ENCODE assay signal across 1 cellular context in the genomic region with DNA sequence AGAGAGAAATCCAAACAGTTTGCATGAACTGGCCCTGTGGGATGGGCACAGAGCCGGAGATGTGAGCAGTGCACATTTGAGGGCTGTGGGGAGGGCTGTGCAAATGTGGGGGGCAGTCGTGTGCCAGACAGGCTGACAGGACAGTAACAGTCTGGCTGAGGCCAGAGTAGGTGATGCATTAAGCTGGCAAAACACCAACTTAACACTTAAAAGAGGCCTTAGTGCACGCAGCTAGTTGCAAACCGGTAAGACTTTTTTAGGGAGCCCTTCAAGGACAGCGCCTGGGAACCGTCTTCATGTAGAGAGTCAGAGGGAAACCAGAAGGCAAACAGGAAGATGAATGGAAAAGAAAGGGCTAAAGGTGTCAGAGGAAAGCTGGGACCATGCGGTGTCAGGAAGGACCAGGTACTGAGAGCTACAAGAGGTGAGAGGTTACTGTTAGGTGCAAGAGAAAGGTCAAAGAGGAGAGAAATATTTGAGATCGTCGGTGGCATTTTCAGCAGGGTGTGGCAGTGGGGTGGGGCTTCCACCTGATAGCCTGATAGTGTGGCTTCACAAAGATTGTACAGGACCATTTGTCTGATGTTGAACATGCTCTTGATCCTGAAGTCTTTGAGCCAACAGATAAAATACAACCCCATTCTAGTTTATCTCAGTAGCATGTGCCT.
TF ChIP-seq lines count a peak whose summit lies in the region.

No MANE protein-coding gene starts in this region.

TF ChIP-seq in K562, 482 proteins besides CTCF, POLR2A, EP300 and RAD21 (continued from another document and continues in another):
- TF ChIP-seq CBFA2T3 (IDR thresholded peaks at IDR 0.05): 0 out of 2 replicates have a peak, but pooled peaks have one; percentile 10
- TF ChIP-seq CREB1 (IDR thresholded peaks at IDR 0.05): no peak
- TF ChIP-seq CREB1 (CRISPR knock-in tag; IDR thresholded peaks at IDR 0.05): no peak
- peak; percentile 38 for TF ChIP-seq NFIC (IDR thresholded peaks at IDR 0.05)
- TF ChIP-seq SMARCE1 (IDR thresholded peaks at IDR 0.05): peak; percentile 41; the same call in 1 of the 2 replicates
- TF ChIP-seq, protein P1, sequence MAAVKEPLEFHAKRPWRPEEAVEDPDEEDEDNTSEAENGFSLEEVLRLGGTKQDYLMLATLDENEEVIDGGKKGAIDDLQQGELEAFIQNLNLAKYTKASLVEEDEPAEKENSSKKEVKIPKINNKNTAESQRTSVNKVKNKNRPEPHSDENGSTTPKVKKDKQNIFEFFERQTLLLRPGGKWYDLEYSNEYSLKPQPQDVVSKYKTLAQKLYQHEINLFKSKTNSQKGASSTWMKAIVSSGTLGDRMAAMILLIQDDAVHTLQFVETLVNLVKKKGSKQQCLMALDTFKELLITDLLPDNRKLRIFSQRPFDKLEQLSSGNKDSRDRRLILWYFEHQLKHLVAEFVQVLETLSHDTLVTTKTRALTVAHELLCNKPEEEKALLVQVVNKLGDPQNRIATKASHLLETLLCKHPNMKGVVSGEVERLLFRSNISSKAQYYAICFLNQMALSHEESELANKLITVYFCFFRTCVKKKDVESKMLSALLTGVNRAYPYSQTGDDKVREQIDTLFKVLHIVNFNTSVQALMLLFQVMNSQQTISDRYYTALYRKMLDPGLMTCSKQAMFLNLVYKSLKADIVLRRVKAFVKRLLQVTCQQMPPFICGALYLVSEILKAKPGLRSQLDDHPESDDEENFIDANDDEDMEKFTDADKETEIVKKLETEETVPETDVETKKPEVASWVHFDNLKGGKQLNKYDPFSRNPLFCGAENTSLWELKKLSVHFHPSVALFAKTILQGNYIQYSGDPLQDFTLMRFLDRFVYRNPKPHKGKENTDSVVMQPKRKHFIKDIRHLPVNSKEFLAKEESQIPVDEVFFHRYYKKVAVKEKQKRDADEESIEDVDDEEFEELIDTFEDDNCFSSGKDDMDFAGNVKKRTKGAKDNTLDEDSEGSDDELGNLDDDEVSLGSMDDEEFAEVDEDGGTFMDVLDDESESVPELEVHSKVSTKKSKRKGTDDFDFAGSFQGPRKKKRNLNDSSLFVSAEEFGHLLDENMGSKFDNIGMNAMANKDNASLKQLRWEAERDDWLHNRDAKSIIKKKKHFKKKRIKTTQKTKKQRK (IDR thresholded peaks at IDR 0.05; ENCODE audit: borderline replicate concordance, low read depth, low read length): no peak
- TF ChIP-seq MTA1 (IDR thresholded peaks at IDR 0.05; ENCODE audit: borderline replicate concordance): 0 out of 2 replicates have a peak, but pooled peaks have one; percentile 35
- TF ChIP-seq EP400 (IDR thresholded peaks at IDR 0.05): 0 out of 2 replicates have a peak, but pooled peaks have one; percentile 27
- TF ChIP-seq, protein P2, sequence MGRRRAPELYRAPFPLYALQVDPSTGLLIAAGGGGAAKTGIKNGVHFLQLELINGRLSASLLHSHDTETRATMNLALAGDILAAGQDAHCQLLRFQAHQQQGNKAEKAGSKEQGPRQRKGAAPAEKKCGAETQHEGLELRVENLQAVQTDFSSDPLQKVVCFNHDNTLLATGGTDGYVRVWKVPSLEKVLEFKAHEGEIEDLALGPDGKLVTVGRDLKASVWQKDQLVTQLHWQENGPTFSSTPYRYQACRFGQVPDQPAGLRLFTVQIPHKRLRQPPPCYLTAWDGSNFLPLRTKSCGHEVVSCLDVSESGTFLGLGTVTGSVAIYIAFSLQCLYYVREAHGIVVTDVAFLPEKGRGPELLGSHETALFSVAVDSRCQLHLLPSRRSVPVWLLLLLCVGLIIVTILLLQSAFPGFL (CRISPR knock-in tag; IDR thresholded peaks at IDR 0.05): 0 out of 2 replicates have a peak, but pooled peaks have one; percentile 65
- TF ChIP-seq CHD1 (IDR thresholded peaks at IDR 0.05; ENCODE audit: low read length): no peak
- TF ChIP-seq RUNX1 (IDR thresholded peaks at IDR 0.05; ENCODE audit: low read depth): no peak
- peak in 1 of 2 experiments; percentile 47; a peak in 1 of 4 replicates for TF ChIP-seq HDAC1 (IDR thresholded peaks at IDR 0.05)
- TF ChIP-seq, protein P3, sequence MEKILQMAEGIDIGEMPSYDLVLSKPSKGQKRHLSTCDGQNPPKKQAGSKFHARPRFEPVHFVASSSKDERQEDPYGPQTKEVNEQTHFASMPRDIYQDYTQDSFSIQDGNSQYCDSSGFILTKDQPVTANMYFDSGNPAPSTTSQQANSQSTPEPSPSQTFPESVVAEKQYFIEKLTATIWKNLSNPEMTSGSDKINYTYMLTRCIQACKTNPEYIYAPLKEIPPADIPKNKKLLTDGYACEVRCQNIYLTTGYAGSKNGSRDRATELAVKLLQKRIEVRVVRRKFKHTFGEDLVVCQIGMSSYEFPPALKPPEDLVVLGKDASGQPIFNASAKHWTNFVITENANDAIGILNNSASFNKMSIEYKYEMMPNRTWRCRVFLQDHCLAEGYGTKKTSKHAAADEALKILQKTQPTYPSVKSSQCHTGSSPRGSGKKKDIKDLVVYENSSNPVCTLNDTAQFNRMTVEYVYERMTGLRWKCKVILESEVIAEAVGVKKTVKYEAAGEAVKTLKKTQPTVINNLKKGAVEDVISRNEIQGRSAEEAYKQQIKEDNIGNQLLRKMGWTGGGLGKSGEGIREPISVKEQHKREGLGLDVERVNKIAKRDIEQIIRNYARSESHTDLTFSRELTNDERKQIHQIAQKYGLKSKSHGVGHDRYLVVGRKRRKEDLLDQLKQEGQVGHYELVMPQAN (IDR thresholded peaks at IDR 0.05; ENCODE audit: borderline replicate concordance): 0 out of 2 replicates have a peak, but pooled peaks have one; percentile 25
- TF ChIP-seq TAF15 (IDR thresholded peaks at IDR 0.05; ENCODE audit: low read depth, low read length): no peak
- peak; percentile 58; the same call in 1 of the 2 replicates for TF ChIP-seq CTBP1 (IDR thresholded peaks at IDR 0.05; ENCODE audit: borderline replicate concordance)
- TF ChIP-seq, protein P4, sequence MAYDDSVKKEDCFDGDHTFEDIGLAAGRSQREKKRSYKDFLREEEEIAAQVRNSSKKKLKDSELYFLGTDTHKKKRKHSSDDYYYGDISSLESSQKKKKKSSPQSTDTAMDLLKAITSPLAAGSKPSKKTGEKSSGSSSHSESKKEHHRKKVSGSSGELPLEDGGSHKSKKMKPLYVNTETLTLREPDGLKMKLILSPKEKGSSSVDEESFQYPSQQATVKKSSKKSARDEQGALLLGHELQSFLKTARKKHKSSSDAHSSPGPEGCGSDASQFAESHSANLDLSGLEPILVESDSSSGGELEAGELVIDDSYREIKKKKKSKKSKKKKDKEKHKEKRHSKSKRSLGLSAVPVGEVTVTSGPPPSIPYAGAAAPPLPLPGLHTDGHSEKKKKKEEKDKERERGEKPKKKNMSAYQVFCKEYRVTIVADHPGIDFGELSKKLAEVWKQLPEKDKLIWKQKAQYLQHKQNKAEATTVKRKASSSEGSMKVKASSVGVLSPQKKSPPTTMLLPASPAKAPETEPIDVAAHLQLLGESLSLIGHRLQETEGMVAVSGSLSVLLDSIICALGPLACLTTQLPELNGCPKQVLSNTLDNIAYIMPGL (CRISPR knock-in tag; IDR thresholded peaks at IDR 0.05): no peak
- TF ChIP-seq, protein P5, sequence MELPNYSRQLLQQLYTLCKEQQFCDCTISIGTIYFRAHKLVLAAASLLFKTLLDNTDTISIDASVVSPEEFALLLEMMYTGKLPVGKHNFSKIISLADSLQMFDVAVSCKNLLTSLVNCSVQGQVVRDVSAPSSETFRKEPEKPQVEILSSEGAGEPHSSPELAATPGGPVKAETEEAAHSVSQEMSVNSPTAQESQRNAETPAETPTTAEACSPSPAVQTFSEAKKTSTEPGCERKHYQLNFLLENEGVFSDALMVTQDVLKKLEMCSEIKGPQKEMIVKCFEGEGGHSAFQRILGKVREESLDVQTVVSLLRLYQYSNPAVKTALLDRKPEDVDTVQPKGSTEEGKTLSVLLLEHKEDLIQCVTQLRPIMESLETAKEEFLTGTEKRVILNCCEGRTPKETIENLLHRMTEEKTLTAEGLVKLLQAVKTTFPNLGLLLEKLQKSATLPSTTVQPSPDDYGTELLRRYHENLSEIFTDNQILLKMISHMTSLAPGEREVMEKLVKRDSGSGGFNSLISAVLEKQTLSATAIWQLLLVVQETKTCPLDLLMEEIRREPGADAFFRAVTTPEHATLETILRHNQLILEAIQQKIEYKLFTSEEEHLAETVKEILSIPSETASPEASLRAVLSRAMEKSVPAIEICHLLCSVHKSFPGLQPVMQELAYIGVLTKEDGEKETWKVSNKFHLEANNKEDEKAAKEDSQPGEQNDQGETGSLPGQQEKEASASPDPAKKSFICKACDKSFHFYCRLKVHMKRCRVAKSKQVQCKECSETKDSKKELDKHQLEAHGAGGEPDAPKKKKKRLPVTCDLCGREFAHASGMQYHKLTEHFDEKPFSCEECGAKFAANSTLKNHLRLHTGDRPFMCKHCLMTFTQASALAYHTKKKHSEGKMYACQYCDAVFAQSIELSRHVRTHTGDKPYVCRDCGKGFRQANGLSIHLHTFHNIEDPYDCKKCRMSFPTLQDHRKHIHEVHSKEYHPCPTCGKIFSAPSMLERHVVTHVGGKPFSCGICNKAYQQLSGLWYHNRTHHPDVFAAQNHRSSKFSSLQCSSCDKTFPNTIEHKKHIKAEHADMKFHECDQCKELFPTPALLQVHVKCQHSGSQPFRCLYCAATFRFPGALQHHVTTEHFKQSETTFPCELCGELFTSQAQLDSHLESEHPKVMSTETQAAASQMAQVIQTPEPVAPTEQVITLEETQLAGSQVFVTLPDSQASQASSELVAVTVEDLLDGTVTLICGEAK (IDR thresholded peaks at IDR 0.05): no peak
- TF ChIP-seq, protein P5 (CRISPR knock-in tag; IDR thresholded peaks at IDR 0.05): no peak
- TF ChIP-seq, protein P6, sequence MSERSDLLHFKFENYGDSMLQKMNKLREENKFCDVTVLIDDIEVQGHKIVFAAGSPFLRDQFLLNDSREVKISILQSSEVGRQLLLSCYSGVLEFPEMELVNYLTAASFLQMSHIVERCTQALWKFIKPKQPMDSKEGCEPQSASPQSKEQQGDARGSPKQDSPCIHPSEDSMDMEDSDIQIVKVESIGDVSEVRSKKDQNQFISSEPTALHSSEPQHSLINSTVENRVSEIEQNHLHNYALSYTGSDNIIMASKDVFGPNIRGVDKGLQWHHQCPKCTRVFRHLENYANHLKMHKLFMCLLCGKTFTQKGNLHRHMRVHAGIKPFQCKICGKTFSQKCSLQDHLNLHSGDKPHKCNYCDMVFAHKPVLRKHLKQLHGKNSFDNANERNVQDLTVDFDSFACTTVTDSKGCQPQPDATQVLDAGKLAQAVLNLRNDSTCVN (CRISPR knock-in tag; IDR thresholded peaks at IDR 0.05): 0 out of 2 replicates have a peak, but pooled peaks have one; percentile 20
